ENCODE assay signal across 30 cellular contexts in the genomic region with DNA sequence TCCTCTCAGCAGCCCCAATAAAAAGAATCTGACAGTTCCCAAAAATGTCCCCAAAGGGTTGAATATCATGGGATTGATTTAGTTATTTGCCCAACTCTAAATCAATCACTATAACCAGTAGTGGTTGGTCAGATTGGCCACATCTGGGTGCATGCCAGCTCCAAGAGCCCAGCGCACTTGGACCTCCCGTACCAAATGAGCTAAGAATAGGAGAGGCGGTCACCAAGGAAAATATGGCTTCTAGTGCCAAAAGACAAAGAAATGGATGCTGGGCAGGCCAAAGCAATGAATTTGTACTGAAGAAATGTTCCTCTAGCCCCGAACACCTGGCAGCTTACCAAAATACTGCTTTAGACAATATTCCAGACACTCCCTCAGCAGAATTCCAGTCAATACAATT.
"Had no signal": no experiment of that assay in that cellular context is flagged by ENCODE, and none has a peak within 500 bp of the region (broad histone marks: within the 10 kb centered on the region; RNA-seq: fewer than 3 reads in every experiment).

No MANE protein-coding gene starts in this region.

- H3K9me3 Mint-ChIP-seq: activated CD4-positive, alpha-beta memory T cell treated with anti-CD3 and anti-CD28 coated beads for 36 hours; activated naive CD4-positive, alpha-beta T cell treated with anti-CD3 and anti-CD28 coated beads for 36 hours; activated naive CD4-positive, alpha-beta T cell treated with anti-CD3 and anti-CD28 coated beads, Interleukin-2, amount 50 U/mL, for 24 hours; activated naive CD8-positive, alpha-beta T cell treated with anti-CD3 and anti-CD28 coated beads for 36 hours; activated naive CD8-positive, alpha-beta T cell treated with anti-CD3 and anti-CD28 coated beads, Interleukin-2, amount 50 U/mL, for 24 hours; activated T-helper 1 cell treated with anti-CD3 and anti-CD28 coated beads, Interleukin-12 subunit alpha, Interleukin-12 subunit beta, Interleukin-2, Interleukin-4 antibody, amounts not matched to agents 30 ng/mL and 10 ng/mL and 1 ng/mL, durations not matched to agents 14 hours and 24 hours and 36 hours; activated T-helper 2 cell treated with anti-CD3 and anti-CD28 coated beads, Interferon-gamma antibody, Interleukin-2, Interleukin-4, amounts not matched to agents 10 μg/mL and 5 μg/mL and 100 μg/mL, durations not matched to agents 14 hours and 24 hours and 36 hours; central memory CD8-positive, alpha-beta T cell; effector memory CD8-positive, alpha-beta T cell had no signal

- ATAC-seq: activated CD4-positive, alpha-beta T cell treated with anti-CD3 and anti-CD28 coated beads for 36 hours; activated CD8-positive, alpha-beta memory T cell treated with anti-CD3 and anti-CD28 coated beads, Interleukin-2, amount 10 ng/mL, durations not matched to agents 7 days and 5 days; activated CD8-positive, alpha-beta T cell treated with anti-CD3 and anti-CD28 coated beads, Interleukin-2, amount 10 ng/mL, durations not matched to agents 7 days and 5 days; activated naive CD8-positive, alpha-beta T cell treated with anti-CD3 and anti-CD28 coated beads, Interleukin-2, amount 50 U/mL, for 24 hours; effector memory CD8-positive, alpha-beta T cell; gastroesophageal sphincter had no signal

- H3K27ac Mint-ChIP-seq: activated CD4-positive, alpha-beta memory T cell treated with anti-CD3 and anti-CD28 coated beads for 36 hours; activated CD4-positive, alpha-beta T cell treated with anti-CD3 and anti-CD28 coated beads for 36 hours; activated CD4-positive, alpha-beta T cell treated with anti-CD3 and anti-CD28 coated beads, Interleukin-2, amount 10 ng/mL, durations not matched to agents 24 days and 14 days; activated CD8-positive, alpha-beta memory T cell treated with anti-CD3 and anti-CD28 coated beads, Interleukin-2, amount 10 ng/mL, durations not matched to agents 7 days and 5 days; activated CD8-positive, alpha-beta T cell treated with anti-CD3 and anti-CD28 coated beads, Interleukin-2, amount 10 ng/mL, durations not matched to agents 7 days and 5 days; activated naive CD4-positive, alpha-beta T cell treated with anti-CD3 and anti-CD28 coated beads for 36 hours; activated naive CD4-positive, alpha-beta T cell treated with anti-CD3 and anti-CD28 coated beads, Interleukin-2, amount 50 U/mL, for 24 hours; activated naive CD8-positive, alpha-beta T cell treated with anti-CD3 and anti-CD28 coated beads for 36 hours; activated naive CD8-positive, alpha-beta T cell treated with anti-CD3 and anti-CD28 coated beads, Interleukin-2, amount 50 U/mL, for 24 hours; activated T-helper 1 cell treated with anti-CD3 and anti-CD28 coated beads, Interleukin-12 subunit alpha, Interleukin-12 subunit beta, Interleukin-2, Interleukin-4 antibody, amounts not matched to agents 30 ng/mL and 10 ng/mL and 1 ng/mL, durations not matched to agents 14 hours and 24 hours and 36 hours; activated T-helper 2 cell treated with anti-CD3 and anti-CD28 coated beads, Interferon-gamma antibody, Interleukin-2, Interleukin-4, amounts not matched to agents 10 μg/mL and 5 μg/mL and 100 μg/mL, durations not matched to agents 14 hours and 24 hours and 36 hours; effector memory CD8-positive, alpha-beta T cell had no signal

- H3K27me3 ChIP-seq: adrenal gland, brain microvascular endothelial cell, esophagus muscularis mucosa, gastroesophageal sphincter had no signal

- H3K4me1 Mint-ChIP-seq: activated CD4-positive, alpha-beta T cell treated with anti-CD3 and anti-CD28 coated beads for 36 hours; activated CD8-positive, alpha-beta memory T cell treated with anti-CD3 and anti-CD28 coated beads, Interleukin-2, amount 10 ng/mL, durations not matched to agents 7 days and 5 days; activated naive CD4-positive, alpha-beta T cell treated with anti-CD3 and anti-CD28 coated beads, Interleukin-2, amount 50 U/mL, for 24 hours; central memory CD8-positive, alpha-beta T cell had no signal

- H3K4me1 ChIP-seq: adrenal gland, esophagus muscularis mucosa, gastroesophageal sphincter had no signal

- DNase-seq: activated CD4-positive, alpha-beta memory T cell treated with anti-CD3 and anti-CD28 coated beads for 36 hours; activated CD4-positive, alpha-beta T cell treated with anti-CD3 and anti-CD28 coated beads for 36 hours; activated CD4-positive, alpha-beta T cell treated with anti-CD3 and anti-CD28 coated beads, Interleukin-2, amount 10 ng/mL, durations not matched to agents 24 days and 14 days; activated CD4-positive, CD25-positive, alpha-beta regulatory T cell; activated CD4-positive, CD25-positive, alpha-beta regulatory T cell treated with anti-CD3 and anti-CD28 coated beads, Interleukin-2, amount 50 U/mL, for 72 hours; activated CD8-positive, alpha-beta memory T cell treated with anti-CD3 and anti-CD28 coated beads, Interleukin-2, amount 10 ng/mL, durations not matched to agents 7 days and 5 days; activated CD8-positive, alpha-beta memory T cell treated with anti-CD3 and anti-CD28 coated beads, Interleukin-2, amount 50 U/mL, for 4 hours; activated CD8-positive, alpha-beta T cell treated with anti-CD3 and anti-CD28 coated beads, Interleukin-2, amount 10 ng/mL, durations not matched to agents 7 days and 5 days; activated effector memory CD4-positive, alpha-beta T cell treated with anti-CD3 and anti-CD28 coated beads, Interleukin-2, amount 50 U/mL, for 16 hours; activated naive CD4-positive, alpha-beta T cell treated with anti-CD3 and anti-CD28 coated beads for 36 hours; activated naive CD8-positive, alpha-beta T cell treated with anti-CD3 and anti-CD28 coated beads for 36 hours; activated naive CD8-positive, alpha-beta T cell treated with anti-CD3 and anti-CD28 coated beads, Interleukin-2, amount 50 U/mL, for 24 hours; activated T-cell treated with anti-CD3 and anti-CD28 coated beads, Interleukin-2, amount 50 U/mL, for 1 hour; activated T-cell treated with anti-CD3 and anti-CD28 coated beads, Interleukin-2, amount 50 U/mL, for 48 hours; adrenal gland; amygdala; brain microvascular endothelial cell; cortex of kidney; dermis blood vessel endothelial cell; effector CD4-positive, alpha-beta T cell; effector memory CD8-positive, alpha-beta T cell; erythroblast; foreskin melanocyte; T-helper 2 cell had no signal

- H3K27me3 Mint-ChIP-seq: activated CD4-positive, alpha-beta memory T cell treated with anti-CD3 and anti-CD28 coated beads for 36 hours; activated CD4-positive, alpha-beta T cell treated with anti-CD3 and anti-CD28 coated beads for 36 hours; activated CD4-positive, alpha-beta T cell treated with anti-CD3 and anti-CD28 coated beads, Interleukin-2, amount 10 ng/mL, durations not matched to agents 24 days and 14 days; activated CD8-positive, alpha-beta memory T cell treated with anti-CD3 and anti-CD28 coated beads, Interleukin-2, amount 10 ng/mL, durations not matched to agents 7 days and 5 days; activated naive CD4-positive, alpha-beta T cell treated with anti-CD3 and anti-CD28 coated beads, Interleukin-2, amount 50 U/mL, for 24 hours; activated naive CD8-positive, alpha-beta T cell treated with anti-CD3 and anti-CD28 coated beads for 36 hours; activated naive CD8-positive, alpha-beta T cell treated with anti-CD3 and anti-CD28 coated beads, Interleukin-2, amount 50 U/mL, for 24 hours; central memory CD8-positive, alpha-beta T cell; effector memory CD8-positive, alpha-beta T cell had no signal

- H3K9me3 ChIP-seq: adrenal gland, esophagus muscularis mucosa, gastroesophageal sphincter had no signal

- H3K4me3 ChIP-seq: adrenal gland, esophagus muscularis mucosa, gastroesophageal sphincter had no signal

- H3K36me3 ChIP-seq: adrenal gland, brain microvascular endothelial cell, esophagus muscularis mucosa had no signal

- H3K4me3 Mint-ChIP-seq: activated CD4-positive, alpha-beta memory T cell treated with anti-CD3 and anti-CD28 coated beads for 36 hours; activated CD4-positive, alpha-beta T cell treated with anti-CD3 and anti-CD28 coated beads for 36 hours; activated CD4-positive, alpha-beta T cell treated with anti-CD3 and anti-CD28 coated beads, Interleukin-2, amount 10 ng/mL, durations not matched to agents 24 days and 14 days; activated CD8-positive, alpha-beta memory T cell treated with anti-CD3 and anti-CD28 coated beads, Interleukin-2, amount 10 ng/mL, durations not matched to agents 7 days and 5 days; activated CD8-positive, alpha-beta T cell treated with anti-CD3 and anti-CD28 coated beads, Interleukin-2, amount 10 ng/mL, durations not matched to agents 7 days and 5 days; activated naive CD4-positive, alpha-beta T cell treated with anti-CD3 and anti-CD28 coated beads for 36 hours; activated naive CD4-positive, alpha-beta T cell treated with anti-CD3 and anti-CD28 coated beads, Interleukin-2, amount 50 U/mL, for 24 hours; activated naive CD8-positive, alpha-beta T cell treated with anti-CD3 and anti-CD28 coated beads for 36 hours; activated naive CD8-positive, alpha-beta T cell treated with anti-CD3 and anti-CD28 coated beads, Interleukin-2, amount 50 U/mL, for 24 hours; activated T-helper 1 cell treated with anti-CD3 and anti-CD28 coated beads, Interleukin-12 subunit alpha, Interleukin-12 subunit beta, Interleukin-2, Interleukin-4 antibody, amounts not matched to agents 30 ng/mL and 10 ng/mL and 1 ng/mL, durations not matched to agents 14 hours and 24 hours and 36 hours; central memory CD8-positive, alpha-beta T cell; effector memory CD8-positive, alpha-beta T cell had no signal

- H3K27ac ChIP-seq: adrenal gland, brain microvascular endothelial cell, esophagus muscularis mucosa, gastroesophageal sphincter had no signal
